ENCODE assay signal across 10 cellular contexts in genomic region chr4:6582889-6583504, GRCh38. TPM values are rescaled to one million over a fixed set of nuclear protein-coding genes. Genes with fewer than 3 reads are reported as not detected.
DNase-seq lines count a peak whose midpoint lies in the region; ATAC-seq, FAIRE-seq and TF ChIP-seq lines count a peak whose summit lies in the region.
"Had no signal": no experiment of that assay in that cellular context is flagged by ENCODE, and none has a peak within 500 bp of the region (broad histone marks: within the 10 kb centered on the region; RNA-seq: fewer than 3 reads in every experiment).

No MANE protein-coding gene starts in this region.

- TF ChIP-seq EP300 in A549 (IDR thresholded peaks at IDR 0.05): no peak

- H3K4me1 ChIP-seq in A549 (no peaks in the 10 kb centered on the region), endothelial cell of umbilical vein (ENCODE audit: control insufficient read depth, extremely low read depth, insufficient read depth, low read length) (no peaks in the 10 kb centered on the region)

- peak; percentile 31 to 57 for DNase-seq in A549 (ENCODE audit: low read depth in 1 of 2, low spot score in 1 of 2)
- DNase-seq in Daoy (ENCODE audit: low read depth): peak; percentile 35
- peak; percentile 21 for DNase-seq in NCI-H69 (lab: John Stamatoyannopoulos, UW)
- peak; percentile 27 for DNase-seq in endothelial cell of umbilical vein (ENCODE audit: low read depth, low spot score)
- DNase-seq in NCI-H446 treated with DMSO at 0.1 percent for 48 hours (lab: John Stamatoyannopoulos, UW): no peak
- DNase-seq in activated CD8-positive, alpha-beta memory T cell treated with anti-CD3 and anti-CD28 coated beads, Interleukin-2, amount 50 U/mL, for 4 hours: no peak
- DNase-seq: activated CD4-positive, alpha-beta T cell treated with anti-CD3 and anti-CD28 coated beads for 4 hours; NCI-H1694 had no signal

- no peaks in the 10 kb centered on the region for H4K20me1 ChIP-seq in endothelial cell of umbilical vein (replicated peaks; ENCODE audit: control insufficient read depth, extremely low read depth, insufficient read depth, low read length)

- intact Hi-C loops in endothelial cell of umbilical vein (cut with micrococcal nuclease): no loop called here

- CTCF ChIA-PET in A549 (lab: Yijun Ruan, JAX) (interaction anchor here (1.1 kb wide), 1 partner anchor 37 kb away, joined by 3 read pairs; no protein-coding TSS in a partner anchor), endothelial cell of umbilical vein (lab: Charles Lee) (no interaction called here)

- H3K9me1 ChIP-seq in endothelial cell of umbilical vein (replicated peaks; ENCODE audit: control insufficient read depth, extremely low read depth, insufficient read depth, low read length): no peaks in the 10 kb centered on the region

- dilution Hi-C loops in endothelial cell of umbilical vein (cut with MboI; ENCODE audit: extremely low pct_ligation_motif_present, low sequenced_read_pairs): no loop called here

- BruUV-seq in endothelial cell of umbilical vein (replicated peaks; lab: Mats Ljungman, UMichigan): no TSS peak

- H3K4me3 ChIP-seq in A549: no peak overlapping the region
- H3K4me3 ChIP-seq in endothelial cell of umbilical vein (replicated peaks in 1 of 3; ENCODE audit: insufficient read depth in 1 of 3, low read depth in 1 of 3, low read length in 3 of 3): no peak overlapping the region

- no peaks in the 10 kb centered on the region for H3K27me3 ChIP-seq in endothelial cell of umbilical vein (ENCODE audit: control insufficient read depth in 2 of 2, insufficient read depth in 2 of 2, low read length in 2 of 2)

- no peak overlapping the region for H2AFZ ChIP-seq in endothelial cell of umbilical vein (ENCODE audit: low read depth, low read length)

- H3K9ac ChIP-seq in endothelial cell of umbilical vein (replicated peaks; ENCODE audit: extremely low read depth, insufficient read depth, low read length): no peak overlapping the region

- H3K27ac ChIP-seq in A549: no peak overlapping the region
- H3K27ac ChIP-seq in endothelial cell of umbilical vein (ENCODE audit: insufficient read depth, low read depth, low read length): no peak overlapping the region

- H3K9me3 ChIP-seq in A549 (no peaks in the 10 kb centered on the region), endothelial cell of umbilical vein (replicated peaks; ENCODE audit: control insufficient read depth, insufficient read depth, low read length) (no peaks in the 10 kb centered on the region)

- H3K79me2 ChIP-seq in endothelial cell of umbilical vein (ENCODE audit: control insufficient read depth, insufficient read depth, low read length): no peaks in the 10 kb centered on the region

- WGBS in A549 (ENCODE audit: missing lambda C conversion rate): 75% methylated on average over 4 of the region's 4 CpGs

- peaks cover 4 to 14% of the 10 kb centered on the region in 2 experiments for H3K36me3 ChIP-seq in endothelial cell of umbilical vein (ENCODE audit: control insufficient read depth in 2 of 2, extremely low read depth in 1 of 2, insufficient read depth in 2 of 2, low read length in 2 of 2)

- peak in 1 of 2 experiments; percentile 92; a peak in 3 of 6 replicates for ATAC-seq in A549
- ATAC-seq in GM21423 (IDR thresholded peaks at IDR 0.05; ENCODE audit: unreplicated experiment): no peak
- ATAC-seq in HG03097 (IDR thresholded peaks at IDR 0.05; ENCODE audit: low FRiP score, unreplicated experiment): no peak

- no peak for TF ChIP-seq RAD21 in A549 (conservative IDR thresholded peaks at IDR 0.05 in 1 of 2, IDR thresholded peaks at IDR 0.05 in 1 of 2)

- TF ChIP-seq CTCF in A549 (IDR thresholded peaks at IDR 0.05): no peak
- no peak for TF ChIP-seq CTCF in endothelial cell of umbilical vein (IDR thresholded peaks at IDR 0.05; ENCODE audit: extremely low read depth in 1 of 2, insufficient read depth in 1 of 2, low read depth in 1 of 2, low read length in 2 of 2)

- FAIRE-seq in A549 (lab: Jason Lieb, UNC) (no peak), endothelial cell of umbilical vein (lab: Jason Lieb, UNC) (peak; percentile 66)

- H3K4me2 ChIP-seq in A549 (no peak overlapping the region), endothelial cell of umbilical vein (ENCODE audit: insufficient read depth, low read length) (no peak overlapping the region)

- POLR2A ChIA-PET in A549 (lab: Yijun Ruan, JAX): interaction anchor here (0.6 kb wide), 1 partner anchor 127 kb away, joined by 3 read pairs; the partner anchor contains the start of gene MRFAP1L1
- POLR2A ChIA-PET in endothelial cell of umbilical vein (lab: Charles Lee): no interaction called here

- no peak for TF ChIP-seq POLR2A in A549 (IDR thresholded peaks at IDR 0.05; ENCODE audit: low read length)
- TF ChIP-seq POLR2A in endothelial cell of umbilical vein (IDR thresholded peaks at IDR 0.05; ENCODE audit: low read depth, low read length): no peak

TF ChIP-seq in A549, 52 proteins besides CTCF, POLR2A, EP300 and RAD21:
- no peak for TF ChIP-seq SMC3 (IDR thresholded peaks at IDR 0.05)
- peak; percentile 76 for TF ChIP-seq USF2 (IDR thresholded peaks at IDR 0.05)
- TF ChIP-seq RFX5 (IDR thresholded peaks at IDR 0.05): no peak
TF ChIP-seq in A549: peak in this region for 1.

TF ChIP-seq in endothelial cell of umbilical vein, 7 proteins besides CTCF, POLR2A, EP300 and RAD21:
- TF ChIP-seq POLR2AphosphoS5 (IDR thresholded peaks at IDR 0.05; ENCODE audit: insufficient read depth, low read depth, low read length): no peak
- TF ChIP-seq, protein P1, sequence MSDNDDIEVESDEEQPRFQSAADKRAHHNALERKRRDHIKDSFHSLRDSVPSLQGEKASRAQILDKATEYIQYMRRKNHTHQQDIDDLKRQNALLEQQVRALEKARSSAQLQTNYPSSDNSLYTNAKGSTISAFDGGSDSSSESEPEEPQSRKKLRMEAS (IDR thresholded peaks at IDR 0.05; ENCODE audit: insufficient read depth, insufficient read length): no peak
- TF ChIP-seq JUN (IDR thresholded peaks at IDR 0.05; ENCODE audit: borderline replicate concordance, insufficient read depth, insufficient read length, low read depth): no peak
- no peak for TF ChIP-seq FOS (IDR thresholded peaks at IDR 0.05; ENCODE audit: borderline replicate concordance, insufficient read depth, low read length)

RNA-seq across cellular contexts. Expression of gene MAN2B2, which starts 8.0 kb away (rescaled TPM):
- polyA plus RNA-seq in A549 (2011; rRNA removed) (6.3 and 6.5 TPM in 2 replicates), A549 (2017; fragmentation: RNase III; extraction: RNeasy Plus Mini Kit Qiagen cat#74134 plus additional on column Dnase treatment) (7.5 to 8.4 TPM (median 8.4 TPM) in 3 replicates), endothelial cell of umbilical vein (25.1 and 30.1 TPM in 2 replicates)
- 6.2 and 8.4 TPM in 2 replicates for polyA plus RNA-seq in A549 (2012; cell fraction: cytosol; rRNA removed)
- polyA plus RNA-seq in A549 (2012; cell fraction: nucleus; rRNA removed): 17.8 and 25.6 TPM in 2 replicates
- polyA minus RNA-seq in A549 (2011; rRNA and poly(A)+ RNA removed): 10.6 and 11.0 TPM in 2 replicates
- total RNA-seq in Daoy (2014; rRNA removed; shearing (Covaris generic)): 5.8 and 6.7 TPM in 2 replicates
- 15.7 and 24.2 TPM in 2 replicates for total RNA-seq in endothelial cell of umbilical vein
- 14.1 and 16.0 TPM in 2 replicates for polyA plus RNA-seq in endothelial cell of umbilical vein (2011; cell fraction: cytosol; rRNA removed)
- 16.2 and 18.1 TPM in 2 replicates for polyA plus RNA-seq in endothelial cell of umbilical vein (2011; cell fraction: nucleus; rRNA removed)
- polyA plus RNA-seq in endothelial cell of umbilical vein (2012): 15.8 and 18.0 TPM in 2 replicates
- 28.0 and 28.9 TPM in 2 replicates for polyA minus RNA-seq in endothelial cell of umbilical vein
- polyA minus RNA-seq in endothelial cell of umbilical vein (2011; cell fraction: cytosol; rRNA and poly(A)+ RNA removed): 7.1 TPM
- 9.9 and 11.3 TPM in 2 replicates for polyA minus RNA-seq in endothelial cell of umbilical vein (2011; cell fraction: nucleus; rRNA and poly(A)+ RNA removed)

RNA-seq across cellular contexts. Expression of gene MRFAP1, which starts 57.5 kb away (rescaled TPM):
- polyA plus RNA-seq in A549 (2011; rRNA removed) (185 and 272 TPM in 2 replicates), A549 (2017; fragmentation: RNase III; extraction: RNeasy Plus Mini Kit Qiagen cat#74134 plus additional on column Dnase treatment) (293 to 304 TPM (median 294 TPM) in 3 replicates), endothelial cell of umbilical vein (119 and 170 TPM in 2 replicates)
- 211 and 261 TPM in 2 replicates for polyA plus RNA-seq in A549 (2012; cell fraction: cytosol; rRNA removed)
- polyA plus RNA-seq in A549 (2012; cell fraction: nucleus; rRNA removed): 116 and 120 TPM in 2 replicates
- 23.9 and 24.5 TPM in 2 replicates for polyA minus RNA-seq in A549 (2011; rRNA and poly(A)+ RNA removed)
- 106 and 129 TPM in 2 replicates for total RNA-seq in Daoy (2014; rRNA removed; shearing (Covaris generic))
- 317 and 335 TPM in 2 replicates for total RNA-seq in endothelial cell of umbilical vein
- polyA plus RNA-seq in endothelial cell of umbilical vein (2011; cell fraction: cytosol; rRNA removed): 199 and 217 TPM in 2 replicates
- 103 and 123 TPM in 2 replicates for polyA plus RNA-seq in endothelial cell of umbilical vein (2011; cell fraction: nucleus; rRNA removed)
- polyA plus RNA-seq in endothelial cell of umbilical vein (2012): 279 and 381 TPM in 2 replicates
- 63.8 and 69.3 TPM in 2 replicates for polyA minus RNA-seq in endothelial cell of umbilical vein
- 46.6 TPM for polyA minus RNA-seq in endothelial cell of umbilical vein (2011; cell fraction: cytosol; rRNA and poly(A)+ RNA removed)
- 24.5 and 36.0 TPM in 2 replicates for polyA minus RNA-seq in endothelial cell of umbilical vein (2011; cell fraction: nucleus; rRNA and poly(A)+ RNA removed)

Comparison
In these comparisons a context has a peak if more than half of its experiments do, and no peak if none do; other contexts are left out.
1. DNase-seq: peak in A549 (2 of 2), Daoy (single experiment), NCI-H69 (single experiment) and endothelial cell of umbilical vein (single experiment); none in NCI-H446 treated with DMSO at 0.1 percent for 48 hours (single experiment) and activated CD8-positive, alpha-beta memory T cell treated with anti-CD3 and anti-CD28 coated beads, Interleukin-2, amount 50 U/mL, for 4 hours (single experiment).